Comparison of ENCODE assay signal across 11 cellular contexts in genomic region chr2:218369374-218369773, GRCh38. TPM values are rescaled to one million over a fixed set of nuclear protein-coding genes. Genes with fewer than 3 reads are reported as not detected.
A peak's percentile ranks its signal among the peaks of the same experiment; 100 is the strongest.
DNase-seq lines count a peak whose midpoint lies in the region; ATAC-seq and TF ChIP-seq lines count a peak whose summit lies in the region.
"Had no signal": no experiment of that assay in that cellular context is flagged by ENCODE, and none has a peak within 500 bp of the region (broad histone marks: within the 10 kb centered on the region; RNA-seq: fewer than 3 reads in every experiment).

No MANE protein-coding gene starts in this region.

- no peak for TF ChIP-seq CTCF in CD4-positive, alpha-beta T cell (IDR thresholded peaks at IDR 0.05)
- TF ChIP-seq CTCF in HL-60 (IDR thresholded peaks at IDR 0.05; ENCODE audit: insufficient read depth, low read length) (no peak), activated B cell treated with CpG ODN at 0.5 μM for 24 hours (IDR thresholded peaks at IDR 0.05) (no peak), neutrophil (IDR thresholded peaks at IDR 0.05) (no peak)

- no peak for DNase-seq in CD4-positive, alpha-beta T cell
- no peak for DNase-seq in HL-60 (ENCODE audit: low read depth in 1 of 2, low spot score in 1 of 2)
- DNase-seq in activated B cell treated with CpG ODN at 0.5 μM for 24 hours, result no peak
- DNase-seq in COLO829 (ENCODE audit: low spot score), result no peak
- DNase-seq in cerebellar cortex (ENCODE audit: low spot score), result no peak
- DNase-seq in NCI-H526 treated with DMSO at 0.1 percent for 48 hours (lab: John Stamatoyannopoulos, UW), result no peak
- DNase-seq in cerebellum (ENCODE audit: low spot score), result no peak
- DNase-seq: glutamatergic neuron; midbrain; stimulated activated CD4-positive, alpha-beta T cell treated with anti-CD3 and anti-CD28 coated beads, Interleukin-2, amount 100 ng/mL, for 24 hours had no signal

- ATAC-seq in CD4-positive, alpha-beta T cell (ENCODE audit: poor library complexity), result no peak
- no peak for ATAC-seq in activated B cell treated with CpG ODN at 0.5 μM for 24 hours (ENCODE audit: low read depth)

- peak overlapping the region; percentile 71 for H3K4me3 Mint-ChIP-seq in CD4-positive, alpha-beta T cell
- H3K4me3 Mint-ChIP-seq in activated B cell treated with CpG ODN at 0.5 μM for 24 hours, result peak overlapping the region; percentile 28

- H3K27me3 ChIP-seq in CD4-positive, alpha-beta T cell (ENCODE audit: control insufficient read depth, insufficient read depth, low read length), result no peaks in the 10 kb centered on the region
- H3K27me3 ChIP-seq in HL-60 (ENCODE audit: insufficient read depth, poor library complexity, severe bottlenecking) (no peaks in the 10 kb centered on the region), neutrophil (no peaks in the 10 kb centered on the region)

- H3K9me3 Mint-ChIP-seq in CD4-positive, alpha-beta T cell, result no peaks in the 10 kb centered on the region
- H3K9me3 Mint-ChIP-seq in activated B cell treated with CpG ODN at 0.5 μM for 24 hours, result no peaks in the 10 kb centered on the region

- no peak overlapping the region for H3K4me3 ChIP-seq in HL-60 (replicated peaks; ENCODE audit: insufficient read depth, low read length)
- H3K4me3 ChIP-seq in neutrophil (ENCODE audit: low read depth in 1 of 2, low read length in 1 of 2), result peak overlapping the region; percentile 82 to 83

- no peaks in the 10 kb centered on the region for H3K36me3 ChIP-seq in neutrophil

- POLR2A ChIA-PET in CD4-positive, alpha-beta T cell (lab: Charles Lee), result interaction anchor here (3.6 kb wide), 1 partner anchor 27 kb away, joined by 33 read pairs; no protein-coding TSS in a partner anchor
- POLR2A ChIA-PET in activated B cell treated with CpG ODN at 0.5 μM for 24 hours (lab: Charles Lee), result interaction anchor here (0.7 to 1.5 kb wide), 5 partner anchors 13 to 79 kb away, joined by 3 read pairs; partner anchors contain the start of genes CATIP and CTDSP1

- peaks cover 4% of the 10 kb centered on the region for H3K9me3 ChIP-seq in CD4-positive, alpha-beta T cell (ENCODE audit: control insufficient read depth, low read length)
- no peaks in the 10 kb centered on the region for H3K9me3 ChIP-seq in neutrophil

- peaks cover 81 to 87% of the 10 kb centered on the region in 2 experiments for H3K4me1 ChIP-seq in neutrophil (ENCODE audit: control insufficient read depth in 1 of 2, insufficient read depth in 1 of 2, low read depth in 1 of 2, low read length in 1 of 2)

- CTCF ChIA-PET in CD4-positive, alpha-beta T cell (lab: Charles Lee), result interaction anchor here (1.2 to 1.9 kb wide), 2 partner anchors 14 to 27 kb away, joined by 3 to 8 read pairs; no protein-coding TSS in a partner anchor
- CTCF ChIA-PET in activated B cell treated with CpG ODN at 0.5 μM for 24 hours (lab: Charles Lee), result interaction anchor here (1.0 to 1.2 kb wide), 2 partner anchors 27 kb away, joined by 3 to 4 read pairs; no protein-coding TSS in a partner anchor

- no peak overlapping the region for H3K27ac ChIP-seq in CD4-positive, alpha-beta T cell (ENCODE audit: low read depth, low read length)
- H3K27ac ChIP-seq in HL-60 (replicated peaks) (peak overlapping the region; percentile 76), neutrophil (peak overlapping the region; percentile 99)

- H3K36me3 Mint-ChIP-seq in CD4-positive, alpha-beta T cell (ENCODE audit: low read depth), result no peaks in the 10 kb centered on the region
- H3K36me3 Mint-ChIP-seq in activated B cell treated with CpG ODN at 0.5 μM for 24 hours (ENCODE audit: low read depth), result no peaks in the 10 kb centered on the region

- peak overlapping the region; percentile 59 for H3K27ac Mint-ChIP-seq in CD4-positive, alpha-beta T cell
- no peak overlapping the region for H3K27ac Mint-ChIP-seq in activated B cell treated with CpG ODN at 0.5 μM for 24 hours

- H3K27me3 Mint-ChIP-seq in CD4-positive, alpha-beta T cell, result no peaks in the 10 kb centered on the region
- H3K27me3 Mint-ChIP-seq in activated B cell treated with CpG ODN at 0.5 μM for 24 hours, result no peaks in the 10 kb centered on the region

- peaks cover 41% of the 10 kb centered on the region for H3K4me1 Mint-ChIP-seq in CD4-positive, alpha-beta T cell (ENCODE audit: low read depth)
- peaks cover 33% of the 10 kb centered on the region for H3K4me1 Mint-ChIP-seq in activated B cell treated with CpG ODN at 0.5 μM for 24 hours

- intact Hi-C loops in CD4-positive, alpha-beta T cell (cut with DNase I, micrococcal nuclease), result no loop called here
- intact Hi-C loops in activated B cell treated with CpG ODN at 0.5 μM for 24 hours (cut with micrococcal nuclease), result loop anchor here (2.0 to 5.0 kb wide), 2 partner anchors 35 to 47 kb away; no protein-coding TSS in a partner anchor

RNA-seq across cellular contexts. Expression of gene SLC11A1, which starts 12.7 kb away (rescaled TPM):
- total RNA-seq in CD4-positive, alpha-beta T cell, result 1 to 10 TPM; 4.9 to 6.3 TPM
- total RNA-seq in activated B cell treated with CpG ODN at 0.5 μM for 24 hours (0.89 and 0.93 TPM in 2 replicates), cerebellum (1.5 TPM)

RNA-seq across cellular contexts. Expression of gene CATIP, which starts 12.7 kb away (rescaled TPM):
- total RNA-seq in CD4-positive, alpha-beta T cell, result not detected
- total RNA-seq in activated B cell treated with CpG ODN at 0.5 μM for 24 hours (not detected in 2 replicates), cerebellum (1.2 TPM)

RNA-seq across cellular contexts. Expression of gene CTDSP1, which starts 30.3 kb away (rescaled TPM):
- total RNA-seq in CD4-positive, alpha-beta T cell, result 10 to 100 TPM; 70.5 to 76.8 TPM
- total RNA-seq in activated B cell treated with CpG ODN at 0.5 μM for 24 hours (107 and 118 TPM in 2 replicates), cerebellum (19.3 TPM)

RNA-seq across cellular contexts. Expression of gene VIL1, which starts 49.5 kb away (rescaled TPM):
- under 1 TPM; 0.20 to 0.33 TPM for total RNA-seq in CD4-positive, alpha-beta T cell
- total RNA-seq in activated B cell treated with CpG ODN at 0.5 μM for 24 hours (0.07 TPM in 1 of 2 replicates, not detected in the other), cerebellum (0.73 TPM)
